24 cellular contexts compared by ENCODE assay signal in genomic region chr10:15150563-15150962, GRCh38.
"Had no signal": no experiment of that assay in that cellular context is flagged by ENCODE, and none has a peak within 500 bp of the region (broad histone marks: within the 10 kb centered on the region; RNA-seq: fewer than 3 reads in every experiment).

No MANE protein-coding gene starts in this region.

- H3K4me2 ChIP-seq: hepatocyte had no signal

- FAIRE-seq: endothelial cell of umbilical vein, kidney, urothelium cell line had no signal

- H3K36me3 Mint-ChIP-seq: stimulated activated effector memory CD8-positive, alpha-beta T cell treated with anti-CD3 and anti-CD28 coated beads, Interleukin-12 subunit alpha, Interleukin-12 subunit beta, amount 100 ng/mL, for 72 hours; type B pancreatic cell had no signal

- H3K4me1 ChIP-seq: right atrium auricular region, suprapubic skin, thyroid gland had no signal

- H3K9me3 Mint-ChIP-seq: endodermal cell; stimulated activated effector memory CD8-positive, alpha-beta T cell treated with anti-CD3 and anti-CD28 coated beads, Interleukin-12 subunit alpha, Interleukin-12 subunit beta, amount 100 ng/mL, for 72 hours; type B pancreatic cell had no signal

- H3K4me3 Mint-ChIP-seq: endodermal cell; stimulated activated effector memory CD8-positive, alpha-beta T cell treated with anti-CD3 and anti-CD28 coated beads, Interleukin-12 subunit alpha, Interleukin-12 subunit beta, amount 100 ng/mL, for 72 hours; type B pancreatic cell had no signal

- H3K4me1 Mint-ChIP-seq: endodermal cell had no signal

- H2AFZ ChIP-seq: hepatocyte had no signal

- H3K36me3 ChIP-seq: neutrophil, right atrium auricular region, suprapubic skin, thyroid gland had no signal

- H3K4me3 ChIP-seq: coronary artery, hepatocyte, mucosa of descending colon, right atrium auricular region, suprapubic skin, thyroid gland had no signal

- H3K27me3 ChIP-seq: hepatocyte, neutrophil, right atrium auricular region, suprapubic skin, thyroid gland had no signal

- ATAC-seq: left cardiac atrium; left ventricle myocardium superior; mucosa of descending colon; naive thymus-derived CD8-positive, alpha-beta T cell; stimulated activated effector memory CD8-positive, alpha-beta T cell treated with anti-CD3 and anti-CD28 coated beads, Interleukin-12 subunit alpha, Interleukin-12 subunit beta, amount 100 ng/mL, for 72 hours; stimulated activated naive CD8-positive, alpha-beta T cell treated with anti-CD3 and anti-CD28 coated beads, Interleukin-15, Interleukin-2, amounts not matched to agents 100 U/mL and 50 U/mL, for 24 hours had no signal

- H3K9me3 ChIP-seq: mucosa of descending colon, neutrophil, right atrium auricular region, suprapubic skin, thyroid gland had no signal

- DNase-seq: effector CD4-positive, alpha-beta T cell; endodermal cell; erythroblast; foreskin melanocyte; head of caudate nucleus; kidney; left cardiac atrium; left ventricle myocardium superior; mucosa of descending colon; naive thymus-derived CD8-positive, alpha-beta T cell; posterior cingulate gyrus; stimulated activated CD4-positive, alpha-beta T cell treated with anti-CD3 and anti-CD28 coated beads, Interleukin-4, amount 100 ng/mL, for 1 hour; stimulated activated CD8-positive, alpha-beta memory T cell treated with anti-CD3 and anti-CD28 coated beads, Interleukin-4, amount 100 ng/mL, for 48 hours; stimulated activated naive CD8-positive, alpha-beta T cell treated with anti-CD3 and anti-CD28 coated beads, Interleukin-15, Interleukin-2, amounts not matched to agents 100 U/mL and 50 U/mL, for 24 hours; thyroid gland had no signal

- H3K27me3 Mint-ChIP-seq: naive thymus-derived CD8-positive, alpha-beta T cell; type B pancreatic cell had no signal

- H3K27ac ChIP-seq: coronary artery, hepatocyte, neutrophil, right atrium auricular region, suprapubic skin, thyroid gland had no signal

- H3K27ac Mint-ChIP-seq: endodermal cell; stimulated activated effector memory CD8-positive, alpha-beta T cell treated with anti-CD3 and anti-CD28 coated beads, Interleukin-12 subunit alpha, Interleukin-12 subunit beta, amount 100 ng/mL, for 72 hours; type B pancreatic cell had no signal
